Comparison of ENCODE assay signal across 2 cellular contexts in genomic region chr7:72808511-72808910, GRCh38. TPM values are rescaled to one million over a fixed set of nuclear protein-coding genes. Genes with fewer than 3 reads are reported as not detected.
A peak's percentile ranks its signal among the peaks of the same experiment; 100 is the strongest.
DNase-seq lines count a peak whose midpoint lies in the region; TF ChIP-seq lines count a peak whose summit lies in the region.
"Not testable (repeated sequence)": the region's sequence is repeated elsewhere in the genome, so short reads cannot be mapped to it uniquely, and the experiment has no call there.

No MANE protein-coding gene starts in this region.

- H3K36me3 Mint-ChIP-seq in progenitor cell of endocrine pancreas (ENCODE audit: insufficient read depth): not testable (repeated sequence)

- not testable (repeated sequence) for H3K4me1 Mint-ChIP-seq in progenitor cell of endocrine pancreas (ENCODE audit: low read depth)

- H3K9me3 Mint-ChIP-seq in progenitor cell of endocrine pancreas (ENCODE audit: low read depth): not testable (repeated sequence)

- not testable (repeated sequence) for H3K4me3 Mint-ChIP-seq in progenitor cell of endocrine pancreas (ENCODE audit: low read depth)

- H3K27me3 Mint-ChIP-seq in progenitor cell of endocrine pancreas: not testable (repeated sequence)

- peak overlapping the region; percentile 29 for H3K27ac Mint-ChIP-seq in progenitor cell of endocrine pancreas

- not testable (repeated sequence) for TF ChIP-seq CTCF in progenitor cell of endocrine pancreas (IDR thresholded peaks at IDR 0.05; ENCODE audit: unreplicated experiment)

- peak; percentile 59 for DNase-seq in mesenteric fat pad (ENCODE audit: low spot score)
- DNase-seq in progenitor cell of endocrine pancreas (ENCODE audit: low spot score, unreplicated experiment): not testable (repeated sequence)

RNA-seq across cellular contexts. Expression of gene TYW1B, which starts 19.5 kb away (rescaled TPM):
- total RNA-seq in mesenteric fat pad: 2.4 TPM
- 4.2 and 5.7 TPM in 2 replicates for total RNA-seq in progenitor cell of endocrine pancreas
